Comparison of ENCODE assay signal across 16 cellular contexts in the genomic region with DNA sequence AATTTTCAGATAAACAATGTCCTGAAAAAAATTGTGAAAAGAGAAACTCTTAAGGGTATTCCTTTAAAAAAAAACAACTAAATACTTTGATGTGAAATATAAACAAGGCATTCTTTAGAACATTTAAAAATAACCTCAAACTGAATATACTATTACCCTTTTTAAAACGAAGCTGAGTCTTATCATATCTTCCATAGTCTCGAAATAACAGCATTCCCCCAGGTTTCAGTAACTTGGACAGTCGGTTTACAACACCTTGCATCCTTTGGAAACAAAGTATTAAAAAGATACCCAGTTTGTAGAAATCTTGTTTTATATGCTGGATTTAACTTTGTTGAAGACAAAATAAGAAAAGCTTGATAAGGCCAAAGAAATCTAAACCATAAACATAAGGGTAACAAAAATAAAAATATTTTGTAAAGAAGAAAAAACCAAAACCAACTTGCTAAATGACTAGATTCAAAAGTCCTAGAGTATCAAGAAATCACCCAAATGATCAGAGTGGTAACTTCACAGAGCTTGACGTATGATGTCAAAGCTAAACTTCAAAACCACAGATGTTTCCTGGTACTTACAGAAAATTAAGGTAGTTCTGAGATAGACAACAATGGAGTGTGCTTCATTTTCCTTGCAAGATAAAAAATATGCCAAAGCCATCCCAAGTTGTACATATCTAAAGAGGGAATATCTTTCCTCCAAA.
DNase-seq lines count a peak whose midpoint lies in the region; ATAC-seq, FAIRE-seq and TF ChIP-seq lines count a peak whose summit lies in the region.
"Had no signal": no experiment of that assay in that cellular context is flagged by ENCODE, and none has a peak within 500 bp of the region (broad histone marks: within the 10 kb centered on the region; RNA-seq: fewer than 3 reads in every experiment).

No MANE protein-coding gene starts in this region.

- POLR2A ChIA-PET in activated CD4-positive, alpha-beta T cell treated with anti-CD3 and anti-CD28 coated beads for 36 hours (lab: Charles Lee), result interaction anchor here (0.6 to 0.8 kb wide), 2 partner anchors 8 to 353 kb away, joined by 3 to 5 read pairs; no protein-coding TSS in a partner anchor
- POLR2A ChIA-PET in activated B cell treated with CpG ODN at 0.5 μM for 24 hours (lab: Charles Lee), result interaction anchor here (0.6 to 4.4 kb wide), 11 partner anchors 8 to 167 kb away, joined by 3 to 48 read pairs (median 8); a partner anchor contains a TSS

- peak; percentile 89 for ATAC-seq in activated CD4-positive, alpha-beta T cell treated with anti-CD3 and anti-CD28 coated beads for 36 hours
- ATAC-seq in HG02973 (IDR thresholded peaks at IDR 0.05; ENCODE audit: unreplicated experiment) (peak; percentile 45), activated B cell treated with CpG ODN at 0.5 μM for 24 hours (ENCODE audit: low read depth) (peak; percentile 64)
- ATAC-seq: heart left ventricle had no signal

- no peak for TF ChIP-seq CTCF in activated B cell treated with CpG ODN at 0.5 μM for 24 hours (IDR thresholded peaks at IDR 0.05)

- H3K36me3 Mint-ChIP-seq in activated CD4-positive, alpha-beta T cell treated with anti-CD3 and anti-CD28 coated beads for 36 hours (ENCODE audit: low read depth), result peaks cover 43% of the 10 kb centered on the region
- H3K36me3 Mint-ChIP-seq in activated B cell treated with CpG ODN at 0.5 μM for 24 hours (ENCODE audit: low read depth), result peaks cover 5% of the 10 kb centered on the region

- peak overlapping the region; percentile 93 for H3K27ac Mint-ChIP-seq in activated CD4-positive, alpha-beta T cell treated with anti-CD3 and anti-CD28 coated beads for 36 hours
- H3K27ac Mint-ChIP-seq in activated B cell treated with CpG ODN at 0.5 μM for 24 hours, result peak overlapping the region; percentile 92

- H3K36me3 ChIP-seq in small intestine (ENCODE audit: control insufficient read depth in 2 of 2, insufficient read depth in 2 of 2, low read length in 2 of 2), result no peaks in the 10 kb centered on the region

- H3K4me1 Mint-ChIP-seq in activated CD4-positive, alpha-beta T cell treated with anti-CD3 and anti-CD28 coated beads for 36 hours, result peaks cover 54% of the 10 kb centered on the region
- peaks cover 87% of the 10 kb centered on the region for H3K4me1 Mint-ChIP-seq in activated B cell treated with CpG ODN at 0.5 μM for 24 hours

- 73 to 90% (median 77%) methylated on average over 4 of the region's 4 CpGs for WGBS in small intestine, 3 donors

- H3K4me3 Mint-ChIP-seq in activated CD4-positive, alpha-beta T cell treated with anti-CD3 and anti-CD28 coated beads for 36 hours, result peak overlapping the region; percentile 35
- peak overlapping the region; percentile 82 for H3K4me3 Mint-ChIP-seq in activated B cell treated with CpG ODN at 0.5 μM for 24 hours
- H3K4me3 Mint-ChIP-seq: mesothelial cell of epicardium had no signal

- H3K27me3 ChIP-seq in small intestine (ENCODE audit: control insufficient read depth in 2 of 2, insufficient read depth in 2 of 2, low read length in 2 of 2), result no peaks in the 10 kb centered on the region
- H3K27me3 ChIP-seq: heart left ventricle had no signal

- H3K4me3 ChIP-seq in small intestine (ENCODE audit: low read depth in 1 of 2, low read length in 2 of 2), result no peak overlapping the region
- H3K4me3 ChIP-seq: heart left ventricle, skin epidermis had no signal

- DNase-seq in activated CD4-positive, alpha-beta T cell treated with anti-CD3 and anti-CD28 coated beads for 36 hours, result no peak
- no peak for DNase-seq in activated CD4-positive, alpha-beta T cell treated with anti-CD3 and anti-CD28 coated beads, Interleukin-2, amount 50 U/mL, for 48 hours
- DNase-seq in activated B cell treated with CpG ODN at 0.5 μM for 24 hours, result no peak
- DNase-seq in small intestine, result peak; percentile 29
- DNase-seq in RPMI8226, result no peak
- no peak for DNase-seq in cerebellar nuclear complex (lab: John Stamatoyannopoulos, UW)
- no peak for DNase-seq in DMS53 treated with DMSO at 0.1 percent for 48 hours (lab: John Stamatoyannopoulos, UW; ENCODE audit: unreplicated experiment)
- DNase-seq: 8988T; activated effector memory CD4-positive, alpha-beta T cell treated with Interleukin-2 at 50 U/mL for 16 hours; heart left ventricle; NCI-H345 had no signal

- no peaks in the 10 kb centered on the region for H3K27me3 Mint-ChIP-seq in activated CD4-positive, alpha-beta T cell treated with anti-CD3 and anti-CD28 coated beads for 36 hours
- H3K27me3 Mint-ChIP-seq in activated B cell treated with CpG ODN at 0.5 μM for 24 hours, result no peaks in the 10 kb centered on the region

- CTCF ChIA-PET in activated CD4-positive, alpha-beta T cell treated with anti-CD3 and anti-CD28 coated beads for 36 hours (lab: Charles Lee), result interaction anchor here (0.6 to 4.0 kb wide), 16 partner anchors 8 to 396 kb away, joined by 3 to 20 read pairs (median 4); no protein-coding TSS in a partner anchor
- CTCF ChIA-PET in activated B cell treated with CpG ODN at 0.5 μM for 24 hours (lab: Charles Lee), result interaction anchor here (0.9 to 1.5 kb wide), 6 partner anchors 9 to 90 kb away, joined by 3 read pairs; no protein-coding TSS in a partner anchor

- no peak for FAIRE-seq in small intestine (lab: Jason Lieb, UNC)
- FAIRE-seq: G401.6, HTR-8/SVneo had no signal

- H3K4me1 ChIP-seq in small intestine (ENCODE audit: control insufficient read depth in 2 of 2, insufficient read depth in 1 of 2, low read depth in 1 of 2, low read length in 1 of 2), result no peaks in the 10 kb centered on the region

- no peaks in the 10 kb centered on the region for H3K9me3 ChIP-seq in small intestine (ENCODE audit: control insufficient read depth, low read depth)
- H3K9me3 ChIP-seq: heart left ventricle had no signal

- no peak overlapping the region for H3K27ac ChIP-seq in small intestine (ENCODE audit: low read depth in 1 of 2, low read length in 1 of 2)

- intact Hi-C loops in activated CD4-positive, alpha-beta T cell treated with anti-CD3 and anti-CD28 coated beads for 36 hours (cut with DNase I, micrococcal nuclease), result loop anchor here (1.0 kb wide), 3 partner anchors 8 to 21 kb away; no protein-coding TSS in a partner anchor
- intact Hi-C loops in activated B cell treated with CpG ODN at 0.5 μM for 24 hours (cut with micrococcal nuclease), result loop anchor here (1.0 to 2.0 kb wide), 3 partner anchors 10 to 165 kb away; a partner anchor contains a TSS

- no peaks in the 10 kb centered on the region for H3K9me3 Mint-ChIP-seq in activated CD4-positive, alpha-beta T cell treated with anti-CD3 and anti-CD28 coated beads for 36 hours (ENCODE audit: low read depth)
- H3K9me3 Mint-ChIP-seq in activated B cell treated with CpG ODN at 0.5 μM for 24 hours, result peaks cover 2% of the 10 kb centered on the region
- H3K9me3 Mint-ChIP-seq: mesothelial cell of epicardium had no signal
